Comparison of ENCODE assay signal across 21 cellular contexts in genomic region chr1:30423570-30423969, GRCh38.
"Had no signal": no experiment of that assay in that cellular context is flagged by ENCODE, and none has a peak within 500 bp of the region (broad histone marks: within the 10 kb centered on the region; RNA-seq: fewer than 3 reads in every experiment).

No MANE protein-coding gene starts in this region.

- H3K36me3 ChIP-seq: ovary, suprapubic skin, thyroid gland, upper lobe of left lung, uterus had no signal

- H2AFZ ChIP-seq: hepatocyte had no signal

- H3K36me3 Mint-ChIP-seq: mesothelial cell of epicardium; stimulated activated effector memory CD8-positive, alpha-beta T cell treated with anti-CD3 and anti-CD28 coated beads, Interleukin-12 subunit alpha, Interleukin-12 subunit beta, amount 100 ng/mL, for 72 hours had no signal

- H3K4me3 ChIP-seq: hepatocyte, ovary, smooth muscle cell, suprapubic skin, thyroid gland, upper lobe of left lung, uterus had no signal

- H3K27ac ChIP-seq: hepatocyte, ovary, suprapubic skin, thyroid gland, upper lobe of left lung, uterus had no signal

- H3K4me2 ChIP-seq: hepatocyte, smooth muscle cell had no signal

- H3K79me2 ChIP-seq: hepatocyte had no signal

- H3K4me3 Mint-ChIP-seq: endodermal cell; mesothelial cell of epicardium; natural killer cell; neural crest cell; stimulated activated effector memory CD8-positive, alpha-beta T cell treated with anti-CD3 and anti-CD28 coated beads, Interleukin-12 subunit alpha, Interleukin-12 subunit beta, amount 100 ng/mL, for 72 hours had no signal

- ATAC-seq: left colon; natural killer cell; right cardiac atrium; stimulated activated effector memory CD8-positive, alpha-beta T cell treated with anti-CD3 and anti-CD28 coated beads, Interleukin-12 subunit alpha, Interleukin-12 subunit beta, amount 100 ng/mL, for 72 hours; stimulated activated naive CD8-positive, alpha-beta T cell treated with anti-CD3 and anti-CD28 coated beads, Interleukin-15, Interleukin-2, amounts not matched to agents 100 U/mL and 50 U/mL, for 24 hours had no signal

- H3K27ac Mint-ChIP-seq: endodermal cell; mesothelial cell of epicardium; natural killer cell; stimulated activated effector memory CD8-positive, alpha-beta T cell treated with anti-CD3 and anti-CD28 coated beads, Interleukin-12 subunit alpha, Interleukin-12 subunit beta, amount 100 ng/mL, for 72 hours had no signal

- DNase-seq: dermis blood vessel endothelial cell; effector CD4-positive, alpha-beta T cell; erythroblast; foreskin melanocyte; left colon; mammary epithelial cell; ovary; right cardiac atrium; stimulated activated CD4-positive, alpha-beta T cell treated with anti-CD3 and anti-CD28 coated beads, Interleukin-4, amount 100 ng/mL, for 1 hour; stimulated activated naive CD8-positive, alpha-beta T cell treated with anti-CD3 and anti-CD28 coated beads, Interleukin-15, Interleukin-2, amounts not matched to agents 100 U/mL and 50 U/mL, for 24 hours; thyroid gland; upper lobe of left lung had no signal

- H3K27me3 ChIP-seq: hepatocyte, ovary, suprapubic skin, thyroid gland, upper lobe of left lung, uterus had no signal

- H3K4me1 ChIP-seq: thyroid gland, upper lobe of left lung, uterus had no signal

- H3K9me3 ChIP-seq: ovary, suprapubic skin, thyroid gland had no signal

- H3K4me1 Mint-ChIP-seq: natural killer cell; neural crest cell; stimulated activated effector memory CD8-positive, alpha-beta T cell treated with anti-CD3 and anti-CD28 coated beads, Interleukin-12 subunit alpha, Interleukin-12 subunit beta, amount 100 ng/mL, for 72 hours had no signal

- H3K9me3 Mint-ChIP-seq: endodermal cell had no signal
